In genomic region chr1:109906160-109906838, GRCh38 we compare ENCODE assay signal across 8 cellular contexts. TPM values are rescaled to one million over a fixed set of nuclear protein-coding genes. Genes with fewer than 3 reads are reported as not detected.
DNase-seq lines count a peak whose midpoint lies in the region; ATAC-seq and TF ChIP-seq lines count a peak whose summit lies in the region.

No MANE protein-coding gene starts in this region.

- H2AFZ ChIP-seq in OCI-LY3 (ENCODE audit: low read depth, low read length) = 0 out of 2 replicates have a peak overlapping the region, but pooled peaks have one; percentile 49

- H3K27me3 Mint-ChIP-seq in stimulated activated naive B cell treated with anti-CD40 and anti-IgM and Interleukin-4, amounts not matched to agents 10 μg/mL and 1 μg/mL and 100 μg/mL, for 72 hours = peaks cover 1 to 12% of the 10 kb centered on the region in 2 donors

- H3K9me3 ChIP-seq in OCI-LY3 (ENCODE audit: insufficient read depth, low read length) = no peaks in the 10 kb centered on the region
- no peaks in the 10 kb centered on the region for H3K9me3 ChIP-seq in thyroid gland

- WGBS in thyroid gland, 2 donors = 72 to 89% methylated on average over 7 of the region's 7 CpGs

- DNase-seq in activated naive CD4-positive, alpha-beta T cell treated with anti-CD3 and anti-CD28 coated beads, Interleukin-2, amount 50 U/mL, for 72 hours (ENCODE audit: low spot score in 2 of 2) = peak; percentile 31 to 63
- peak; percentile 77 for DNase-seq in stimulated activated naive B cell treated with anti-CD40 and anti-IgM and Interleukin-4, amounts not matched to agents 10 μg/mL and 1 μg/mL and 100 μg/mL, for 72 hours
- DNase-seq in NCI-H1092 treated with DMSO at 0.1 percent for 48 hours (lab: John Stamatoyannopoulos, UW) (no peak), thyroid gland (no peak), anterior cingulate cortex (lab: John Stamatoyannopoulos, UW) (no peak)

- TF ChIP-seq POLR2A in thyroid gland (IDR thresholded peaks at IDR 0.05) = no peak

- H3K27ac ChIP-seq in OCI-LY3 (ENCODE audit: low read length) (peak overlapping the region; percentile 16; the same call in 1 of the 2 replicates), thyroid gland (no peak overlapping the region)

- no peaks in the 10 kb centered on the region for H3K79me2 ChIP-seq in OCI-LY3 (ENCODE audit: low read length)

- H3K4me3 ChIP-seq in OCI-LY3 (ENCODE audit: low read length) (0 out of 2 replicates have a peak overlapping the region, but pooled peaks have one; percentile 39), thyroid gland (replicated peaks in 1 of 3) (no peak overlapping the region)

- H3K27me3 ChIP-seq in OCI-LY3 (ENCODE audit: low read depth, low read length) (no peaks in the 10 kb centered on the region), thyroid gland (no peaks in the 10 kb centered on the region)

- peak overlapping the region; percentile 63 to 74 for H3K4me3 Mint-ChIP-seq in stimulated activated naive B cell treated with anti-CD40 and anti-IgM and Interleukin-4, amounts not matched to agents 10 μg/mL and 1 μg/mL and 100 μg/mL, for 72 hours

- peak overlapping the region; percentile 95 for H3K27ac Mint-ChIP-seq in activated naive CD4-positive, alpha-beta T cell treated with anti-CD3 and anti-CD28 coated beads, Interleukin-2, amount 50 U/mL, for 72 hours
- H3K27ac Mint-ChIP-seq in stimulated activated naive B cell treated with anti-CD40 and anti-IgM and Interleukin-4, amounts not matched to agents 10 μg/mL and 1 μg/mL and 100 μg/mL, for 72 hours = peak overlapping the region; percentile 99

- ATAC-seq in GM18508 (IDR thresholded peaks at IDR 0.05; ENCODE audit: insufficient read depth, unreplicated experiment) (peak; percentile 79), HG02759 (IDR thresholded peaks at IDR 0.05; ENCODE audit: unreplicated experiment) (peak; percentile 83)
- peak; percentile 81 to 93 for ATAC-seq in activated naive CD4-positive, alpha-beta T cell treated with anti-CD3 and anti-CD28 coated beads, Interleukin-2, amount 50 U/mL, for 72 hours
- ATAC-seq in stimulated activated naive B cell treated with anti-CD40 and anti-IgM and Interleukin-4, amounts not matched to agents 10 μg/mL and 1 μg/mL and 100 μg/mL, for 72 hours (replicated peaks) = peak; percentile 90 to 93

- no peaks in the 10 kb centered on the region for H4K20me1 ChIP-seq in OCI-LY3 (ENCODE audit: insufficient read depth, low read length)

- no peak for TF ChIP-seq CTCF in OCI-LY3 (IDR thresholded peaks at IDR 0.05; ENCODE audit: low read depth, low read length)
- TF ChIP-seq CTCF in thyroid gland (IDR thresholded peaks at IDR 0.05) = no peak

- intact Hi-C loops in thyroid gland (cut with DNase I) = no loop called here

- H3K4me1 Mint-ChIP-seq in stimulated activated naive B cell treated with anti-CD40 and anti-IgM and Interleukin-4, amounts not matched to agents 10 μg/mL and 1 μg/mL and 100 μg/mL, for 72 hours = peaks cover 74 to 87% of the 10 kb centered on the region in 2 donors

- no peaks in the 10 kb centered on the region for H3K36me3 ChIP-seq in OCI-LY3 (replicated peaks; ENCODE audit: low read depth, low read length)
- H3K36me3 ChIP-seq in thyroid gland = no peaks in the 10 kb centered on the region

- peak overlapping the region; percentile 76 for H3K4me2 ChIP-seq in OCI-LY3 (ENCODE audit: low read length)

- H3K36me3 Mint-ChIP-seq in activated naive CD4-positive, alpha-beta T cell treated with anti-CD3 and anti-CD28 coated beads, Interleukin-2, amount 50 U/mL, for 72 hours = peaks cover 10% of the 10 kb centered on the region in 2 donors
- H3K36me3 Mint-ChIP-seq in stimulated activated naive B cell treated with anti-CD40 and anti-IgM and Interleukin-4, amounts not matched to agents 10 μg/mL and 1 μg/mL and 100 μg/mL, for 72 hours = peaks cover 7 to 20% of the 10 kb centered on the region in 2 donors

- H3K9me3 Mint-ChIP-seq in activated naive CD4-positive, alpha-beta T cell treated with anti-CD3 and anti-CD28 coated beads, Interleukin-2, amount 50 U/mL, for 72 hours = peaks cover 5 to 12% of the 10 kb centered on the region in 2 donors
- peaks cover 0 to 3% of the 10 kb centered on the region in 2 donors for H3K9me3 Mint-ChIP-seq in stimulated activated naive B cell treated with anti-CD40 and anti-IgM and Interleukin-4, amounts not matched to agents 10 μg/mL and 1 μg/mL and 100 μg/mL, for 72 hours

- H3K4me1 ChIP-seq in OCI-LY3 (ENCODE audit: low read length) = peaks cover 16% of the 10 kb centered on the region
- H3K4me1 ChIP-seq in thyroid gland = peaks cover 6 to 14% of the 10 kb centered on the region in 2 donors

- no peak overlapping the region for H3K9ac ChIP-seq in OCI-LY3 (ENCODE audit: low read length)

RNA-seq across cellular contexts. Expression of gene CSF1, which starts 4.3 kb away (rescaled TPM):
- total RNA-seq in activated naive CD4-positive, alpha-beta T cell treated with anti-CD3 and anti-CD28 coated beads, Interleukin-2, amount 50 U/mL, for 72 hours = 10 to 100 TPM; 13.7 to 19.9 TPM
- 100 to 1,000 TPM in 1 of 4 donors, 10 to 100 TPM in 3; 33.5 to 127 (median 62.3) TPM for total RNA-seq in thyroid gland

Comparison
In these comparisons a context has a peak if more than half of its experiments do, and no peak if none do; other contexts are left out.
1. DNase-seq: peak in activated naive CD4-positive, alpha-beta T cell treated with anti-CD3 and anti-CD28 coated beads, Interleukin-2, amount 50 U/mL, for 72 hours (2 of 2) and stimulated activated naive B cell treated with anti-CD40 and anti-IgM and Interleukin-4, amounts not matched to agents 10 μg/mL and 1 μg/mL and 100 μg/mL, for 72 hours (single experiment); none in NCI-H1092 treated with DMSO at 0.1 percent for 48 hours (single experiment), thyroid gland (0 of 2) and anterior cingulate cortex (0 of 58).
2. Peak in every context shown above with its lines, with median percentiles within 50 percentile points of each other: ATAC-seq.